ENCODE assay signal across 26 cellular contexts in the genomic region with DNA sequence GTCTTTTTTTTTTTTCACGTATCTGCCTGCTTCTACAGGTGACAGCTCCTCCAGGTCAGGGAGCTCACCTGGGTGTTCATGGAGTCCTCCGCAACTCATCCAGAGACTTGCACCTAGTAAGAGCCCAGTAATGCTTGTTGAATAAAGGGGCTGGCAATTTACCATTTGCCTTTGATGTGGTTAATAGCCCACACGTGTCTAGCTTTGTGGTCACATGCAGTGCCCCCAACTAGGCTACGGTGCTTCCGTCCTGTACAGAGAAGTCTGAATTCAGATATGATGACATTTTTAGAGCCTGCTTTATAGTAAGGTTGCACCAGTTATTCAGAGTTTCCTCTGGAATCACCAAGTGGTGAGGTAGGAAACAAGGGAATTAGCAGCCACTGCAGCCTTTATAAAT.
A peak's percentile ranks its signal among the peaks of the same experiment; 100 is the strongest.
DNase-seq lines count a peak whose midpoint lies in the region; ATAC-seq, FAIRE-seq and TF ChIP-seq lines count a peak whose summit lies in the region.
"Had no signal": no experiment of that assay in that cellular context is flagged by ENCODE, and none has a peak within 500 bp of the region (broad histone marks: within the 10 kb centered on the region; RNA-seq: fewer than 3 reads in every experiment).

No MANE protein-coding gene starts in this region.

- H3K4me1 ChIP-seq in keratinocyte (ENCODE audit: control insufficient read depth, extremely low read depth, insufficient read depth, low read length), result peaks cover 21% of the 10 kb centered on the region
- peaks cover 6% of the 10 kb centered on the region for H3K4me1 ChIP-seq in mucosa of descending colon (ENCODE audit: low read depth)

- no peaks in the 10 kb centered on the region for H4K20me1 ChIP-seq in keratinocyte (ENCODE audit: control insufficient read depth, extremely low read depth, insufficient read depth, low read length)
- H4K20me1 ChIP-seq: BLaER1 had no signal

- peak overlapping the region; percentile 42 for H3K27ac ChIP-seq in keratinocyte (ENCODE audit: control insufficient read depth, insufficient read depth, low read length)
- H3K27ac ChIP-seq: BLaER1, epithelial cell of prostate, KMS-11, spleen, upper lobe of left lung had no signal

- no peak overlapping the region for H3K9ac ChIP-seq in keratinocyte (ENCODE audit: control insufficient read depth, extremely low read depth, insufficient read depth, low read length)
- H3K9ac ChIP-seq: BLaER1, KMS-11 had no signal

- H3K79me2 ChIP-seq in keratinocyte (ENCODE audit: control insufficient read depth, insufficient read depth, low read length), result no peaks in the 10 kb centered on the region

- no peak overlapping the region for H3K4me3 ChIP-seq in keratinocyte (ENCODE audit: control insufficient read depth in 2 of 3, extremely low read depth in 1 of 3, insufficient read depth in 2 of 3, low read depth in 1 of 3, low read length in 3 of 3)
- H3K4me3 ChIP-seq in mucosa of descending colon, result no peak overlapping the region
- H3K4me3 ChIP-seq: BLaER1, spleen, upper lobe of left lung had no signal

- H2AFZ ChIP-seq in keratinocyte (ENCODE audit: control insufficient read depth, low read length), result no peak overlapping the region

- H3K4me2 ChIP-seq in keratinocyte (ENCODE audit: control insufficient read depth, extremely low read depth, insufficient read depth, low read depth, low read length), result peak overlapping the region; percentile 25
- H3K4me2 ChIP-seq: BLaER1, KMS-11 had no signal

- no peaks in the 10 kb centered on the region for H3K27me3 Mint-ChIP-seq in natural killer cell (ENCODE audit: low read depth in 2 of 2)
- no peaks in the 10 kb centered on the region for H3K27me3 Mint-ChIP-seq in natural killer cell treated with Interleukin-12 subunit alpha and Interleukin-12 subunit beta and Interleukin-15 and Interleukin-18, amount 100 ng/mL, for 72 hours
- no peaks in the 10 kb centered on the region for H3K27me3 Mint-ChIP-seq in activated CD8-positive, alpha-beta T cell treated with anti-CD3 and anti-CD28 coated beads for 36 hours
- H3K27me3 Mint-ChIP-seq: activated CD4-positive, alpha-beta T cell treated with anti-CD3 and anti-CD28 coated beads, Interleukin-2, amount 10 ng/mL, durations not matched to agents 7 days and 5 days; activated CD8-positive, alpha-beta memory T cell treated with anti-CD3 and anti-CD28 coated beads, Interleukin-2, amount 10 ng/mL, durations not matched to agents 7 days and 5 days had no signal

- peaks cover 4% of the 10 kb centered on the region for H3K9me1 ChIP-seq in keratinocyte (ENCODE audit: control insufficient read depth, extremely low read depth, insufficient read depth, low read length)

- H3K36me3 ChIP-seq in keratinocyte (ENCODE audit: control insufficient read depth in 2 of 2, extremely low read depth in 1 of 2, insufficient read depth in 2 of 2, low read length in 2 of 2), result no peaks in the 10 kb centered on the region
- no peaks in the 10 kb centered on the region for H3K36me3 ChIP-seq in mucosa of descending colon (ENCODE audit: low read depth)
- H3K36me3 ChIP-seq: BLaER1, upper lobe of left lung had no signal

- dilution Hi-C loops in keratinocyte (cut with MboI; ENCODE audit: extremely low pct_ligation_motif_present, low sequenced_read_pairs), result no loop called here

- CTCF ChIA-PET in activated CD8-positive, alpha-beta T cell treated with anti-CD3 and anti-CD28 coated beads for 36 hours (lab: Charles Lee), result interaction anchor here (1.2 kb wide), 2 partner anchors 13 to 17 kb away, joined by 3 read pairs; no protein-coding TSS in a partner anchor

- DNase-seq in natural killer cell (no peak), keratinocyte (ENCODE audit: low read depth, low spot score) (no peak), T-helper 9 cell (no peak), mucosa of descending colon (no peak), mesenteric fat pad (ENCODE audit: low spot score) (no peak)
- no peak for DNase-seq in natural killer cell treated with Interleukin-12 subunit alpha and Interleukin-12 subunit beta and Interleukin-15 and Interleukin-18, amount 100 ng/mL, for 72 hours (ENCODE audit: low spot score)
- DNase-seq in activated CD8-positive, alpha-beta T cell treated with anti-CD3 and anti-CD28 coated beads for 36 hours, result peak; percentile 39
- no peak for DNase-seq in effector CD8-positive, alpha-beta T cell (lab: John Stamatoyannopoulos, UW)
- DNase-seq: activated CD4-positive, alpha-beta T cell treated with anti-CD3 and anti-CD28 coated beads, Interleukin-2, amount 10 ng/mL, durations not matched to agents 7 days and 5 days; activated CD8-positive, alpha-beta memory T cell treated with anti-CD3 and anti-CD28 coated beads, Interleukin-2, amount 10 ng/mL, durations not matched to agents 7 days and 5 days; left ventricle myocardium superior; NCI-H1436; NCI-H2081 treated with DMSO at 0.1 percent for 48 hours; NCI-H226; NCI-H748 treated with DMSO at 0.1 percent for 48 hours; posterior cingulate gyrus; right cardiac atrium; RPMI8226; spleen; substantia nigra; upper lobe of left lung had no signal

- H3K9me3 ChIP-seq in keratinocyte (ENCODE audit: control insufficient read depth, low read depth, low read length) (no peaks in the 10 kb centered on the region), mucosa of descending colon (no peaks in the 10 kb centered on the region)
- H3K9me3 ChIP-seq: BLaER1, spleen, upper lobe of left lung had no signal

- POLR2A ChIA-PET in activated CD8-positive, alpha-beta T cell treated with anti-CD3 and anti-CD28 coated beads for 36 hours (lab: Charles Lee), result interaction anchor here (0.8 kb wide), 2 partner anchors 32 to 153 kb away, joined by 3 read pairs; no protein-coding TSS in a partner anchor

- intact Hi-C loops in natural killer cell (cut with micrococcal nuclease) (no loop called here), mucosa of descending colon (cut with DNase I, micrococcal nuclease) (no loop called here)
- intact Hi-C loops in activated CD8-positive, alpha-beta T cell treated with anti-CD3 and anti-CD28 coated beads for 36 hours (cut with micrococcal nuclease), result no loop called here

- no peak overlapping the region for H3K27ac Mint-ChIP-seq in natural killer cell
- no peak overlapping the region for H3K27ac Mint-ChIP-seq in natural killer cell treated with Interleukin-12 subunit alpha and Interleukin-12 subunit beta and Interleukin-15 and Interleukin-18, amount 100 ng/mL, for 72 hours
- H3K27ac Mint-ChIP-seq in activated CD8-positive, alpha-beta T cell treated with anti-CD3 and anti-CD28 coated beads for 36 hours, result peak overlapping the region; percentile 60
- H3K27ac Mint-ChIP-seq: activated CD4-positive, alpha-beta T cell treated with anti-CD3 and anti-CD28 coated beads, Interleukin-2, amount 10 ng/mL, durations not matched to agents 7 days and 5 days; activated CD8-positive, alpha-beta memory T cell treated with anti-CD3 and anti-CD28 coated beads, Interleukin-2, amount 10 ng/mL, durations not matched to agents 7 days and 5 days; activated T-helper 2 cell treated with anti-CD3 and anti-CD28 coated beads, Interferon-gamma antibody, Interleukin-2, Interleukin-4, amounts not matched to agents 10 μg/mL and 5 μg/mL and 100 μg/mL, durations not matched to agents 14 hours and 24 hours and 36 hours had no signal

- no peak for FAIRE-seq in keratinocyte (lab: Jason Lieb, UNC)

- TF ChIP-seq CTCF in natural killer cell (IDR thresholded peaks at IDR 0.05) (no peak), keratinocyte (optimal IDR thresholded peaks at IDR 0.05 in 1 of 3, IDR thresholded peaks at IDR 0.05 in 1 of 3, conservative IDR thresholded peaks at IDR 0.05 in 1 of 3; ENCODE audit: extremely low read depth in 1 of 3, insufficient read depth in 2 of 3, low read length in 3 of 3) (no peak), mucosa of descending colon (IDR thresholded peaks at IDR 0.05) (no peak)
- no peak for TF ChIP-seq CTCF in activated CD8-positive, alpha-beta T cell treated with anti-CD3 and anti-CD28 coated beads for 36 hours (IDR thresholded peaks at IDR 0.05)

- no peak for ATAC-seq in natural killer cell
- no peak for ATAC-seq in natural killer cell treated with Interleukin-12 subunit alpha and Interleukin-12 subunit beta and Interleukin-15 and Interleukin-18, amount 100 ng/mL, for 72 hours
- peak; percentile 32 for ATAC-seq in activated CD8-positive, alpha-beta T cell treated with anti-CD3 and anti-CD28 coated beads for 36 hours
- no peak for ATAC-seq in mucosa of descending colon
- ATAC-seq: activated CD8-positive, alpha-beta memory T cell treated with anti-CD3 and anti-CD28 coated beads, Interleukin-2, amount 10 ng/mL, durations not matched to agents 7 days and 5 days; HCT116; left ventricle myocardium superior; right cardiac atrium had no signal

- no peaks in the 10 kb centered on the region for H3K27me3 ChIP-seq in keratinocyte (ENCODE audit: control insufficient read depth, extremely low read depth, insufficient read depth, low read length)
- H3K27me3 ChIP-seq: BLaER1, spleen, upper lobe of left lung had no signal

- peak overlapping the region; percentile 31 for H3K4me3 Mint-ChIP-seq in natural killer cell
- no peak overlapping the region for H3K4me3 Mint-ChIP-seq in natural killer cell treated with Interleukin-12 subunit alpha and Interleukin-12 subunit beta and Interleukin-15 and Interleukin-18, amount 100 ng/mL, for 72 hours
- no peak overlapping the region for H3K4me3 Mint-ChIP-seq in activated CD8-positive, alpha-beta T cell treated with anti-CD3 and anti-CD28 coated beads for 36 hours
- H3K4me3 Mint-ChIP-seq: activated CD4-positive, alpha-beta T cell treated with anti-CD3 and anti-CD28 coated beads, Interleukin-2, amount 10 ng/mL, durations not matched to agents 7 days and 5 days; activated CD8-positive, alpha-beta memory T cell treated with anti-CD3 and anti-CD28 coated beads, Interleukin-2, amount 10 ng/mL, durations not matched to agents 7 days and 5 days had no signal

- peaks cover 22 to 24% of the 10 kb centered on the region in 2 donors for H3K4me1 Mint-ChIP-seq in natural killer cell
- H3K4me1 Mint-ChIP-seq in natural killer cell treated with Interleukin-12 subunit alpha and Interleukin-12 subunit beta and Interleukin-15 and Interleukin-18, amount 100 ng/mL, for 72 hours (ENCODE audit: low read depth in 2 of 2), result peaks cover 11 to 21% of the 10 kb centered on the region in 2 donors
- H3K4me1 Mint-ChIP-seq in activated CD8-positive, alpha-beta T cell treated with anti-CD3 and anti-CD28 coated beads for 36 hours (ENCODE audit: low read depth), result peaks cover 61% of the 10 kb centered on the region

- no peaks in the 10 kb centered on the region for H3K9me3 Mint-ChIP-seq in natural killer cell
- no peaks in the 10 kb centered on the region for H3K9me3 Mint-ChIP-seq in natural killer cell treated with Interleukin-12 subunit alpha and Interleukin-12 subunit beta and Interleukin-15 and Interleukin-18, amount 100 ng/mL, for 72 hours
- H3K9me3 Mint-ChIP-seq in activated CD8-positive, alpha-beta T cell treated with anti-CD3 and anti-CD28 coated beads for 36 hours, result no peaks in the 10 kb centered on the region
- H3K9me3 Mint-ChIP-seq: activated T-helper 2 cell treated with anti-CD3 and anti-CD28 coated beads, Interferon-gamma antibody, Interleukin-2, Interleukin-4, amounts not matched to agents 10 μg/mL and 5 μg/mL and 100 μg/mL, durations not matched to agents 14 hours and 24 hours and 36 hours had no signal

- no peaks in the 10 kb centered on the region for H3K36me3 Mint-ChIP-seq in natural killer cell
- no peaks in the 10 kb centered on the region for H3K36me3 Mint-ChIP-seq in natural killer cell treated with Interleukin-12 subunit alpha and Interleukin-12 subunit beta and Interleukin-15 and Interleukin-18, amount 100 ng/mL, for 72 hours
- peaks cover 14% of the 10 kb centered on the region for H3K36me3 Mint-ChIP-seq in activated CD8-positive, alpha-beta T cell treated with anti-CD3 and anti-CD28 coated beads for 36 hours (ENCODE audit: low read depth)
